ENCODE assay signal across 25 cellular contexts in the genomic region with DNA sequence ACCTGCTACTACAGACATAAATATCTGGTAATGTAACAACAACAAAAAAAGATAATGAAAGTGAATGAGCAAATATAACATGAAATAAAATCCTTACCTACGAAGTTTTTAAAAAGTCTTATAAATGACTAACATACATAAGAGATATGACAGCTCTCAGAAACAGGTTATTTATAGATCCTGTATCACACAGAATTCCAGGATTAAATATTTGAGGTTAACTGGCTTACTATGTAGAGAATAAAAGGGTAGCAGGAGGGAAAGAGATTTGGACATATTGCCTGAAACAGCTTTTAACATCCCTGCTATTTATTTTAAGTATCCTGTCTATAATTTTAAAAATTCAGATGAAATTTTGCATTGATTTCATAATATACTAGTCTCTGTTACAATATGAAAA.
"Had no signal": no experiment of that assay in that cellular context is flagged by ENCODE, and none has a peak within 500 bp of the region (broad histone marks: within the 10 kb centered on the region; RNA-seq: fewer than 3 reads in every experiment).

No MANE protein-coding gene starts in this region.

- H3K4me3 Mint-ChIP-seq: activated CD4-positive, alpha-beta memory T cell treated with anti-CD3 and anti-CD28 coated beads for 36 hours; activated CD4-positive, alpha-beta T cell treated with anti-CD3 and anti-CD28 coated beads, Interleukin-2, amount 10 ng/mL, durations not matched to agents 7 days and 5 days; activated naive CD8-positive, alpha-beta T cell treated with anti-CD3 and anti-CD28 coated beads, Interleukin-2, amount 50 U/mL, for 24 hours; activated T-cell treated with anti-CD3 and anti-CD28 coated beads, Interleukin-2, amount 50 U/mL, for 4 hours; T-helper 1 cell treated with Interleukin-12 subunit alpha and Interleukin-12 subunit beta and Interleukin-4 antibody, amounts not matched to agents 30 μg/mL and 1 μg/mL, for 36 hours had no signal

- H3K27me3 Mint-ChIP-seq: activated CD4-positive, alpha-beta memory T cell treated with anti-CD3 and anti-CD28 coated beads for 36 hours; activated CD4-positive, alpha-beta T cell treated with anti-CD3 and anti-CD28 coated beads, Interleukin-2, amount 10 ng/mL, durations not matched to agents 7 days and 5 days; activated naive CD8-positive, alpha-beta T cell treated with anti-CD3 and anti-CD28 coated beads, Interleukin-2, amount 50 U/mL, for 24 hours had no signal

- H3K9me3 Mint-ChIP-seq: activated CD4-positive, alpha-beta memory T cell treated with anti-CD3 and anti-CD28 coated beads for 36 hours; activated CD4-positive, alpha-beta T cell treated with anti-CD3 and anti-CD28 coated beads, Interleukin-2, amount 10 ng/mL, durations not matched to agents 7 days and 5 days; activated naive CD4-positive, alpha-beta T cell treated with anti-CD3 and anti-CD28 coated beads, Interleukin-2, amount 50 U/mL, for 72 hours; activated naive CD8-positive, alpha-beta T cell treated with anti-CD3 and anti-CD28 coated beads, Interleukin-2, amount 50 U/mL, for 24 hours; activated T-cell treated with anti-CD3 and anti-CD28 coated beads, Interleukin-2, amount 50 U/mL, for 4 hours; T-helper 1 cell treated with Interleukin-12 subunit alpha and Interleukin-12 subunit beta and Interleukin-4 antibody, amounts not matched to agents 30 μg/mL and 1 μg/mL, for 36 hours had no signal

- H3K4me3 ChIP-seq: cardiac muscle cell, Peyer's patch had no signal

- DNase-seq: activated CD4-positive, alpha-beta memory T cell treated with anti-CD3 and anti-CD28 coated beads for 36 hours; activated CD4-positive, alpha-beta T cell treated with anti-CD3 and anti-CD28 coated beads, Interleukin-2, amount 10 ng/mL, durations not matched to agents 7 days and 5 days; activated CD4-positive, CD25-positive, alpha-beta regulatory T cell; activated CD8-positive, alpha-beta memory T cell treated with anti-CD3 and anti-CD28 coated beads for 24 hours; activated effector memory CD4-positive, alpha-beta T cell treated with anti-CD3 and anti-CD28 coated beads, Interleukin-2, amount 50 U/mL, for 16 hours; activated naive CD4-positive, alpha-beta T cell treated with Interleukin-2 at 50 U/mL for 16 hours; activated naive CD8-positive, alpha-beta T cell treated with anti-CD3 and anti-CD28 coated beads, Interleukin-2, amount 50 U/mL, for 24 hours; activated T-cell treated with anti-CD3 and anti-CD28 coated beads, Interleukin-2, amount 50 U/mL, for 4 hours; amygdala; brain microvascular endothelial cell; MM.1S; NCI-H1105; NCI-H1436; NCI-H1694 treated with DMSO at 0.1 percent for 48 hours; NCI-H2029 treated with DMSO at 0.1 percent for 48 hours; NCI-H510A treated with DMSO at 0.1 percent for 48 hours; NCI-H69; NK-92 treated with Interleukin-12 subunit alpha and Interleukin-12 subunit beta, amount 100 ng/mL, for 24 hours; Peyer's patch; SHP77 treated with DMSO at 0.1 percent for 48 hours had no signal

- ATAC-seq: activated naive CD4-positive, alpha-beta T cell treated with anti-CD3 and anti-CD28 coated beads, Interleukin-2, amount 50 U/mL, for 72 hours; activated naive CD8-positive, alpha-beta T cell treated with anti-CD3 and anti-CD28 coated beads, Interleukin-2, amount 50 U/mL, for 24 hours; activated T-cell treated with anti-CD3 and anti-CD28 coated beads, Interleukin-2, amount 50 U/mL, for 4 hours had no signal

- H3K4me1 ChIP-seq: Peyer's patch had no signal

- H3K9me3 ChIP-seq: Peyer's patch had no signal

- H3K27ac ChIP-seq: brain microvascular endothelial cell, cardiac muscle cell, Peyer's patch, VCaP had no signal

- H3K27me3 ChIP-seq: brain microvascular endothelial cell, cardiac muscle cell, Peyer's patch had no signal

- FAIRE-seq: TTC549 had no signal

- H3K27ac Mint-ChIP-seq: activated CD4-positive, alpha-beta memory T cell treated with anti-CD3 and anti-CD28 coated beads for 36 hours; activated CD4-positive, alpha-beta T cell treated with anti-CD3 and anti-CD28 coated beads, Interleukin-2, amount 10 ng/mL, durations not matched to agents 7 days and 5 days; activated naive CD4-positive, alpha-beta T cell treated with anti-CD3 and anti-CD28 coated beads, Interleukin-2, amount 50 U/mL, for 72 hours; activated naive CD8-positive, alpha-beta T cell treated with anti-CD3 and anti-CD28 coated beads, Interleukin-2, amount 50 U/mL, for 24 hours; T-helper 1 cell treated with Interleukin-12 subunit alpha and Interleukin-12 subunit beta and Interleukin-4 antibody, amounts not matched to agents 30 μg/mL and 1 μg/mL, for 36 hours had no signal
